8 cellular contexts compared by ENCODE assay signal in genomic region chr22:45208993-45209838, GRCh38. TPM values are rescaled to one million over a fixed set of nuclear protein-coding genes. Genes with fewer than 3 reads are reported as not detected.
DNase-seq lines count a peak whose midpoint lies in the region; ATAC-seq and TF ChIP-seq lines count a peak whose summit lies in the region.

No MANE protein-coding gene starts in this region.

- ATAC-seq in GM18505 (IDR thresholded peaks at IDR 0.05; ENCODE audit: unreplicated experiment) = no peak

- no peaks in the 10 kb centered on the region for H3K36me3 Mint-ChIP-seq in activated CD4-positive, alpha-beta T cell treated with anti-CD3 and anti-CD28 coated beads, Interleukin-2, amount 10 ng/mL, durations not matched to agents 24 days and 14 days (ENCODE audit: low read depth)

- no peaks in the 10 kb centered on the region for H3K9me3 Mint-ChIP-seq in activated CD4-positive, alpha-beta T cell treated with anti-CD3 and anti-CD28 coated beads, Interleukin-2, amount 10 ng/mL, durations not matched to agents 24 days and 14 days

- DNase-seq in AG20443 (ENCODE audit: low spot score) = peak; percentile 76
- peak; percentile 77 for DNase-seq in HFF-Myc (ENCODE audit: extremely low read depth, low read depth)
- DNase-seq in activated CD4-positive, alpha-beta T cell treated with anti-CD3 and anti-CD28 coated beads, Interleukin-2, amount 10 ng/mL, durations not matched to agents 24 days and 14 days = peak; percentile 76
- no peak for DNase-seq in epithelial cell of proximal tubule (ENCODE audit: low read depth)
- DNase-seq in nucleus accumbens (lab: John Stamatoyannopoulos, UW) = peak in 55 of 56 donors; percentile 32 to 98 (median 83)
- no peak for DNase-seq in foreskin melanocyte
- DNase-seq in NCI-H2107 treated with DMSO at 0.1 percent for 48 hours (lab: John Stamatoyannopoulos, UW; ENCODE audit: unreplicated experiment) = no peak

- TF ChIP-seq CTCF in HFF-Myc (IDR thresholded peaks at IDR 0.05; ENCODE audit: low read depth, low read length, missing control alignments) = peak; percentile 83
- TF ChIP-seq CTCF in epithelial cell of proximal tubule (conservative IDR thresholded peaks at IDR 0.05; ENCODE audit: low read depth, low read length) = peak; percentile 74

- H3K4me3 ChIP-seq in HFF-Myc (replicated peaks; ENCODE audit: low read depth, low read length) (no peak overlapping the region), epithelial cell of proximal tubule (ENCODE audit: low read depth, low read length) (no peak overlapping the region)

- TF ChIP-seq POLR2A in GM18505 (IDR thresholded peaks at IDR 0.05; ENCODE audit: borderline replicate concordance, extremely low read depth, insufficient read depth, insufficient read length) = no peak

- H3K27ac Mint-ChIP-seq in activated CD4-positive, alpha-beta T cell treated with anti-CD3 and anti-CD28 coated beads, Interleukin-2, amount 10 ng/mL, durations not matched to agents 24 days and 14 days = no peak overlapping the region

- intact Hi-C loops in activated CD4-positive, alpha-beta T cell treated with anti-CD3 and anti-CD28 coated beads, Interleukin-2, amount 10 ng/mL, durations not matched to agents 24 days and 14 days (cut with micrococcal nuclease) = no loop called here

- H3K4me1 Mint-ChIP-seq in activated CD4-positive, alpha-beta T cell treated with anti-CD3 and anti-CD28 coated beads, Interleukin-2, amount 10 ng/mL, durations not matched to agents 24 days and 14 days = peaks cover 2% of the 10 kb centered on the region

- H3K27me3 Mint-ChIP-seq in activated CD4-positive, alpha-beta T cell treated with anti-CD3 and anti-CD28 coated beads, Interleukin-2, amount 10 ng/mL, durations not matched to agents 24 days and 14 days = no peaks in the 10 kb centered on the region

- no peak overlapping the region for H3K4me3 Mint-ChIP-seq in activated CD4-positive, alpha-beta T cell treated with anti-CD3 and anti-CD28 coated beads, Interleukin-2, amount 10 ng/mL, durations not matched to agents 24 days and 14 days

RNA-seq across cellular contexts. Expression of gene KIAA0930, which starts 31.5 kb away (rescaled TPM):
- total RNA-seq in activated CD4-positive, alpha-beta T cell treated with anti-CD3 and anti-CD28 coated beads, Interleukin-2, amount 10 ng/mL, durations not matched to agents 24 days and 14 days = 45.3 and 45.6 TPM in 2 replicates
- 33.2 and 40.2 TPM in 2 replicates for total RNA-seq in epithelial cell of proximal tubule

RNA-seq across cellular contexts. Expression of gene NUP50, which starts 45.5 kb away (rescaled TPM):
- 167 and 168 TPM in 2 replicates for total RNA-seq in activated CD4-positive, alpha-beta T cell treated with anti-CD3 and anti-CD28 coated beads, Interleukin-2, amount 10 ng/mL, durations not matched to agents 24 days and 14 days
- total RNA-seq in epithelial cell of proximal tubule = 60.8 and 78.2 TPM in 2 replicates

Comparison
In these comparisons a context has a peak if more than half of its experiments do, and no peak if none do; other contexts are left out.
1. DNase-seq: peak in AG20443 (single experiment), HFF-Myc (single experiment), activated CD4-positive, alpha-beta T cell treated with anti-CD3 and anti-CD28 coated beads, Interleukin-2, amount 10 ng/mL, durations not matched to agents 24 days and 14 days (single experiment) and nucleus accumbens (55 of 56); none in epithelial cell of proximal tubule (single experiment), foreskin melanocyte (single experiment) and NCI-H2107 treated with DMSO at 0.1 percent for 48 hours (single experiment).